19 cellular contexts compared by ENCODE assay signal in genomic region chr10:110401401-110402076, GRCh38.
A peak's percentile ranks its signal among the peaks of the same experiment; 100 is the strongest.
DNase-seq lines count a peak whose midpoint lies in the region; ATAC-seq, FAIRE-seq and TF ChIP-seq lines count a peak whose summit lies in the region.
"Had no signal": no experiment of that assay in that cellular context is flagged by ENCODE, and none has a peak within 500 bp of the region (broad histone marks: within the 10 kb centered on the region; RNA-seq: fewer than 3 reads in every experiment).

No MANE protein-coding gene starts in this region.

- peaks cover 13% of the 10 kb centered on the region for H3F3A ChIP-seq in SK-N-SH (replicated peaks; ENCODE audit: insufficient read depth)

- no peaks in the 10 kb centered on the region for H3K27me3 ChIP-seq in SK-N-SH (ENCODE audit: insufficient read depth)
- no peaks in the 10 kb centered on the region for H3K27me3 ChIP-seq in RWPE2 (ENCODE audit: insufficient read depth, poor library complexity, severe bottlenecking)
- no peaks in the 10 kb centered on the region for H3K27me3 ChIP-seq in keratinocyte (ENCODE audit: control insufficient read depth, extremely low read depth, insufficient read depth, low read length)
- H3K27me3 ChIP-seq: MG63, SJCRH30 had no signal

- H3K4me1 ChIP-seq in SK-N-SH (ENCODE audit: control insufficient read depth in 1 of 2, insufficient read depth in 2 of 2, low read depth in 1 of 2, low read length in 1 of 2) (peaks cover 30 to 31% of the 10 kb centered on the region in 2 experiments; a peak in 3 of 4 replicates), RWPE2 (ENCODE audit: insufficient read depth, poor library complexity, severe bottlenecking) (peaks cover 26% of the 10 kb centered on the region), keratinocyte (ENCODE audit: control insufficient read depth, extremely low read depth, insufficient read depth, low read length) (peaks cover 40% of the 10 kb centered on the region)

- POLR2A ChIA-PET in SK-N-SH (lab: Yijun Ruan, JAX), result no interaction called here

- H3K79me2 ChIP-seq in SK-N-SH (ENCODE audit: insufficient read depth) (no peaks in the 10 kb centered on the region), keratinocyte (ENCODE audit: control insufficient read depth, insufficient read depth, low read length) (no peaks in the 10 kb centered on the region)

- no peak overlapping the region for H3K4me3 ChIP-seq in SK-N-SH (ENCODE audit: low read depth in 2 of 2, low read length in 1 of 2)
- no peak overlapping the region for H3K4me3 ChIP-seq in RWPE2 (ENCODE audit: severe bottlenecking)
- H3K4me3 ChIP-seq in keratinocyte (ENCODE audit: control insufficient read depth in 2 of 3, extremely low read depth in 1 of 3, insufficient read depth in 2 of 3, low read depth in 1 of 3, low read length in 3 of 3), result no peak overlapping the region
- H3K4me3 ChIP-seq: GM12878, MG63, SJCRH30 had no signal

- peaks cover 41% of the 10 kb centered on the region for H3K4me1 Mint-ChIP-seq in Calu3 (ENCODE audit: low read depth, unreplicated experiment)

- TF ChIP-seq EP300 in SK-N-SH (IDR thresholded peaks at IDR 0.05; ENCODE audit: borderline replicate concordance in 1 of 2, low read depth in 1 of 2, low read length in 1 of 2), result no peak

- no peak overlapping the region for H3K4me3 Mint-ChIP-seq in Calu3 (ENCODE audit: low read depth, unreplicated experiment)

- no peak for TF ChIP-seq CTCF in SK-N-SH (IDR thresholded peaks at IDR 0.05)
- TF ChIP-seq CTCF in RWPE2 (IDR thresholded peaks at IDR 0.05; ENCODE audit: poor library complexity, severe bottlenecking), result no peak
- no peak for TF ChIP-seq CTCF in keratinocyte (optimal IDR thresholded peaks at IDR 0.05 in 1 of 3, IDR thresholded peaks at IDR 0.05 in 1 of 3, conservative IDR thresholded peaks at IDR 0.05 in 1 of 3; ENCODE audit: extremely low read depth in 1 of 3, insufficient read depth in 2 of 3, low read length in 3 of 3)
- no peak for TF ChIP-seq CTCF in Calu3 (IDR thresholded peaks at IDR 0.05; ENCODE audit: unreplicated experiment)

- no peak for DNase-seq in SK-N-SH
- no peak for DNase-seq in RWPE2 (ENCODE audit: low spot score)
- DNase-seq in keratinocyte (ENCODE audit: low read depth, low spot score), result no peak
- no peak for DNase-seq in NCI-H146 (lab: John Stamatoyannopoulos, UW)
- no peak for DNase-seq in Calu3
- no peak for DNase-seq in cardiac septum (ENCODE audit: low spot score)
- DNase-seq: HCEC 1CT, KBM-7, MG63, NCI-H1105 treated with DMSO at 0.1 percent for 48 hours, NCI-H1930, NCI-H510A, SJCRH30 had no signal

- H3K9ac ChIP-seq in SK-N-SH, result 0 out of 2 replicates have a peak overlapping the region, but pooled peaks have one; percentile 17
- H3K9ac ChIP-seq in keratinocyte (ENCODE audit: control insufficient read depth, extremely low read depth, insufficient read depth, low read length), result no peak overlapping the region

- intact Hi-C loops in Calu3 (cut with micrococcal nuclease; ENCODE audit: unreplicated experiment) (no loop called here), cardiac septum (cut with DNase I) (loop anchor here (5.0 kb wide), 1 partner anchor 44 kb away; no protein-coding TSS in a partner anchor)

- H3K9me3 ChIP-seq in SK-N-SH (no peaks in the 10 kb centered on the region), RWPE2 (ENCODE audit: severe bottlenecking) (no peaks in the 10 kb centered on the region), keratinocyte (ENCODE audit: control insufficient read depth, low read depth, low read length) (no peaks in the 10 kb centered on the region)
- H3K9me3 ChIP-seq: MG63, SJCRH30 had no signal

- dilution Hi-C loops in keratinocyte (cut with MboI; ENCODE audit: extremely low pct_ligation_motif_present, low sequenced_read_pairs), result no loop called here

- no peaks in the 10 kb centered on the region for H3K9me2 ChIP-seq in SK-N-SH

- H3K36me3 ChIP-seq in SK-N-SH (replicated peaks in 1 of 2; ENCODE audit: control insufficient read depth in 1 of 2, insufficient read depth in 2 of 2, low read length in 1 of 2) (no peaks in the 10 kb centered on the region), RWPE2 (ENCODE audit: low read depth) (no peaks in the 10 kb centered on the region), keratinocyte (ENCODE audit: control insufficient read depth in 2 of 2, extremely low read depth in 1 of 2, insufficient read depth in 2 of 2, low read length in 2 of 2) (no peaks in the 10 kb centered on the region)
- H3K36me3 ChIP-seq: MG63, SJCRH30 had no signal

- WGBS in SK-N-SH (ENCODE audit: low lambda C conversion rate), result 88% methylated on average over 3 of the region's 3 CpGs

- no peaks in the 10 kb centered on the region for H3K9me3 Mint-ChIP-seq in Calu3 (ENCODE audit: low read depth, unreplicated experiment)

- CTCF ChIA-PET in SK-N-SH (lab: Yijun Ruan, JAX), result interaction anchor here (1.1 kb wide), 1 partner anchor 16 kb away, joined by 3 read pairs; no protein-coding TSS in a partner anchor
- CTCF ChIA-PET in Calu3 (lab: Charles Lee), result no interaction called here

- peaks cover 27% of the 10 kb centered on the region for H3K36me3 Mint-ChIP-seq in Calu3 (ENCODE audit: insufficient read depth, unreplicated experiment)

- TF ChIP-seq RAD21 in SK-N-SH (IDR thresholded peaks at IDR 0.05; ENCODE audit: low read length), result no peak

- no peak for FAIRE-seq in keratinocyte (lab: Jason Lieb, UNC)
- FAIRE-seq: GM18507 had no signal

- H2AFZ ChIP-seq in SK-N-SH (ENCODE audit: low read depth) (no peak overlapping the region), keratinocyte (ENCODE audit: control insufficient read depth, low read length) (peak overlapping the region; percentile 41)

- no peak overlapping the region for H3K4me2 ChIP-seq in SK-N-SH
- H3K4me2 ChIP-seq in keratinocyte (ENCODE audit: control insufficient read depth, extremely low read depth, insufficient read depth, low read depth, low read length), result no peak overlapping the region

- no peak for ATAC-seq in SK-N-SH treated with all-trans-retinoic acid at 6 μM for 48 hours
- ATAC-seq in RWPE2 (ENCODE audit: low read depth), result no peak
- ATAC-seq in GM19023 (IDR thresholded peaks at IDR 0.05; ENCODE audit: unreplicated experiment), result no peak
- ATAC-seq: GM12878 had no signal

- H3K27ac Mint-ChIP-seq in Calu3 (ENCODE audit: unreplicated experiment), result no peak overlapping the region

- H3K9me1 ChIP-seq in keratinocyte (ENCODE audit: control insufficient read depth, extremely low read depth, insufficient read depth, low read length), result no peaks in the 10 kb centered on the region

- H3K27ac ChIP-seq in SK-N-SH (ENCODE audit: low read depth in 2 of 2, low read length in 1 of 2) (no peak overlapping the region), RWPE2 (ENCODE audit: poor library complexity, severe bottlenecking) (peak overlapping the region; percentile 98), keratinocyte (ENCODE audit: control insufficient read depth, insufficient read depth, low read length) (no peak overlapping the region)
- H3K27ac ChIP-seq: C4-2B, HL-60, SJCRH30 had no signal

- H4K20me1 ChIP-seq in SK-N-SH (ENCODE audit: insufficient read depth) (no peaks in the 10 kb centered on the region), keratinocyte (ENCODE audit: control insufficient read depth, extremely low read depth, insufficient read depth, low read length) (no peaks in the 10 kb centered on the region)

- no TSS peak for BruUV-seq in Calu3 (replicated peaks; lab: Mats Ljungman, UMichigan)

- no peaks in the 10 kb centered on the region for H3K27me3 Mint-ChIP-seq in Calu3 (ENCODE audit: unreplicated experiment)

TF ChIP-seq in SK-N-SH, 30 proteins besides CTCF, POLR2A, EP300 and RAD21 (continues in another document):
- TF ChIP-seq PBX3 (IDR thresholded peaks at IDR 0.05), result no peak
- no peak for TF ChIP-seq NFIC (IDR thresholded peaks at IDR 0.05; ENCODE audit: borderline replicate concordance)
- no peak for TF ChIP-seq MAX (IDR thresholded peaks at IDR 0.05; ENCODE audit: low read depth)

TF ChIP-seq in SK-N-SH treated with all-trans-retinoic acid at 6 μM for 48 hours, 23 proteins besides CTCF, POLR2A, EP300 and RAD21:
- TF ChIP-seq ARNTL (CRISPR knock-in tag; IDR thresholded peaks at IDR 0.05; ENCODE audit: borderline replicate concordance, low read depth), result no peak
- no peak for TF ChIP-seq CREB5 (CRISPR knock-in tag; IDR thresholded peaks at IDR 0.05; ENCODE audit: low read depth)
- no peak for TF ChIP-seq RARB (CRISPR knock-in tag; IDR thresholded peaks at IDR 0.05)
